22 cellular contexts compared by ENCODE assay signal in the genomic region with DNA sequence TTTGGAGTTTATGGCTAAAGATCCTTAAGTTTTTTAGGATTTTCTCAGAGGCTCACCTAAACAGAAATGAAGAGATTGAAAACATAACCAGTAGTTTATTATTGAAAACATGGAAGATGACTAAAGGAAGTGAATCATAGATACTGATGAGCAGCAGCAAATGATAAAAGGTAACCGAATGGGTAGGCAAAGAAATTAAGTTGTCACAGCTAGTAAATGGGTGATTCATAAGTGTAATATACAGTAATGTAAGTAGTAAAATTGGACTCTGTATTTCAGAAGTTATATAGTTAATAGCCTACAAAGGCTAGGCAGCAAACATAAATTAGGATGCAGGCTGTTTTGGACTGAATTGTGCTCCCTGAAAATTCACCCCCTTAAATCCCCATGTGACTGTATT.
"Had no signal": no experiment of that assay in that cellular context is flagged by ENCODE, and none has a peak within 500 bp of the region (broad histone marks: within the 10 kb centered on the region; RNA-seq: fewer than 3 reads in every experiment).

No MANE protein-coding gene starts in this region.

- H3K27me3 ChIP-seq: ascending aorta, body of pancreas, cardiac muscle cell, MG63 had no signal

- H3K27ac ChIP-seq: ascending aorta, body of pancreas, cardiac muscle cell had no signal

- H3K4me1 ChIP-seq: ascending aorta had no signal

- H3K4me3 ChIP-seq: ascending aorta, body of pancreas, cardiac muscle cell, MG63 had no signal

- ATAC-seq: activated CD4-positive, CD25-positive, alpha-beta regulatory T cell treated with anti-CD3 and anti-CD28 coated beads, Interleukin-2, amount 50 U/mL, for 24 hours; activated naive CD8-positive, alpha-beta T cell treated with anti-CD3 and anti-CD28 coated beads, Interleukin-2, amount 50 U/mL, for 24 hours; body of pancreas had no signal

- H3K36me3 ChIP-seq: ascending aorta, cardiac muscle cell, MG63 had no signal

- DNase-seq: activated CD4-positive, alpha-beta T cell treated with anti-CD3 and anti-CD28 coated beads for 48 hours; activated CD4-positive, alpha-beta T cell treated with anti-CD3 and anti-CD28 coated beads, Interleukin-2, amount 50 U/mL, for 48 hours; activated naive CD8-positive, alpha-beta T cell treated with anti-CD3 and anti-CD28 coated beads, Interleukin-2, amount 50 U/mL, for 24 hours; activated T-cell treated with anti-CD3 and anti-CD28 coated beads for 4 hours; amniotic stem cell; body of pancreas; MG63; MV-4-11; NCI-H1092 treated with DMSO at 0.1 percent for 48 hours; NCI-H1417 treated with DMSO at 0.1 percent for 48 hours; NCI-H1694; NCI-H2029; NCI-H2107; NCI-H2171 treated with DMSO at 0.1 percent for 48 hours; NCI-H226; NCI-H510A; NCI-H526 treated with DMSO at 0.1 percent for 48 hours; NK-92 treated with Interleukin-12 subunit alpha and Interleukin-12 subunit beta, amount 100 ng/mL, for 24 hours; SHP77 treated with DMSO at 0.1 percent for 48 hours had no signal

- H3K9me3 ChIP-seq: body of pancreas, MG63 had no signal
